In genomic region chr5:132267931-132268501, GRCh38 we compare ENCODE assay signal across 11 cellular contexts. TPM values are rescaled to one million over a fixed set of nuclear protein-coding genes. Genes with fewer than 3 reads are reported as not detected.
DNase-seq lines count a peak whose midpoint lies in the region; ATAC-seq and TF ChIP-seq lines count a peak whose summit lies in the region.
"Had no signal": no experiment of that assay in that cellular context is flagged by ENCODE, and none has a peak within 500 bp of the region (broad histone marks: within the 10 kb centered on the region; RNA-seq: fewer than 3 reads in every experiment).

No MANE protein-coding gene starts in this region.

- no peak overlapping the region for H3K27ac ChIP-seq in H9 (ENCODE audit: insufficient read length, low read depth, low read length)
- no peak overlapping the region for H3K27ac ChIP-seq in substantia nigra (ENCODE audit: low read depth, low read length, poor library complexity, severe bottlenecking)
- H3K27ac ChIP-seq in body of pancreas: no peak overlapping the region

- TF ChIP-seq POLR2A in body of pancreas (IDR thresholded peaks at IDR 0.05): no peak

- no peak overlapping the region for H3T11ph ChIP-seq in H9 (ENCODE audit: low read length)

- H3K23me2 ChIP-seq in H9 (ENCODE audit: insufficient read length, low read depth, low read length, poor library complexity, severe bottlenecking): no peaks in the 10 kb centered on the region

- H4K91ac ChIP-seq in H9 (ENCODE audit: insufficient read length, low read depth, low read length): no peak overlapping the region

- no peak overlapping the region; the same call in 1 of the 2 replicates for H3K14ac ChIP-seq in H9 (ENCODE audit: insufficient read depth, low read length)

- WGBS in H9 (ENCODE audit: extremely low coverage, insufficient read length, low lambda C conversion rate): no CpG with 5 or more reads among the region's 5 CpGs
- 64 to 77% methylated on average over 3 to 5 of the region's 5 CpGs for WGBS in body of pancreas, 2 donors

- H3K9me3 Mint-ChIP-seq in H9: no peaks in the 10 kb centered on the region
- H3K9me3 Mint-ChIP-seq: T-helper 1 cell treated with Interleukin-12 subunit alpha and Interleukin-12 subunit beta and Interleukin-4 antibody, amounts not matched to agents 30 μg/mL and 1 μg/mL, for 36 hours had no signal

- no peaks in the 10 kb centered on the region for H3K4me1 ChIP-seq in H9 (ENCODE audit: insufficient read depth, low read length)
- H3K4me1 ChIP-seq in body of pancreas: peaks cover 22% of the 10 kb centered on the region

- H3K4me2 ChIP-seq in H9 (ENCODE audit: insufficient read depth, insufficient read length, low read length): no peak overlapping the region

- H2BK12ac ChIP-seq in H9 (ENCODE audit: insufficient read length, low read depth, low read length): no peak overlapping the region

- H3K9me3 ChIP-seq in H9 (ENCODE audit: control insufficient read depth, low read depth, low read length): no peaks in the 10 kb centered on the region
- H3K9me3 ChIP-seq in body of pancreas: no peaks in the 10 kb centered on the region

- no peaks in the 10 kb centered on the region for H3K36me3 ChIP-seq in body of pancreas (replicated peaks in 1 of 2; ENCODE audit: insufficient read depth in 1 of 2, low read depth in 2 of 2)

- no peak overlapping the region for H3K56ac ChIP-seq in H9 (ENCODE audit: insufficient read length, low read depth, low read length)

- H3K79me2 ChIP-seq in H9 (ENCODE audit: insufficient read depth, low read length): no peaks in the 10 kb centered on the region

- no peak overlapping the region for H4K8ac ChIP-seq in H9 (replicated peaks; ENCODE audit: insufficient read length, low read depth, low read length)

- no peaks in the 10 kb centered on the region for H3K27me3 ChIP-seq in H9 (ENCODE audit: insufficient read depth, low read length)
- H3K27me3 ChIP-seq in body of pancreas: no peaks in the 10 kb centered on the region

- no peak overlapping the region for H3K18ac ChIP-seq in H9 (ENCODE audit: insufficient read length, low read depth, low read length)

- no peak overlapping the region for H3K4me3 Mint-ChIP-seq in H9
- H3K4me3 Mint-ChIP-seq: T-helper 1 cell treated with Interleukin-12 subunit alpha and Interleukin-12 subunit beta and Interleukin-4 antibody, amounts not matched to agents 30 μg/mL and 1 μg/mL, for 36 hours had no signal

- H3K27me3 Mint-ChIP-seq in H9 (ENCODE audit: low read depth): no peaks in the 10 kb centered on the region; the same call in 1 of the 2 replicates

- TF ChIP-seq CTCF in H9 (conservative IDR thresholded peaks at IDR 0.05): no peak
- TF ChIP-seq CTCF in body of pancreas (IDR thresholded peaks at IDR 0.05): no peak

- no peak overlapping the region for H2AK5ac ChIP-seq in H9 (ENCODE audit: insufficient read length, low read length)

- no peak overlapping the region for H3K23ac ChIP-seq in H9 (ENCODE audit: insufficient read length, low read depth, low read length)

- H2BK5ac ChIP-seq in H9 (ENCODE audit: insufficient read length, low read length): no peak overlapping the region

- no peak overlapping the region; a peak in 1 of 7 replicates for H3K27ac Mint-ChIP-seq in H9

- H2BK120ac ChIP-seq in H9 (ENCODE audit: low read depth, low read length, poor library complexity, severe bottlenecking): no peak overlapping the region

- H3K9ac ChIP-seq in H9 (ENCODE audit: extremely low read depth, insufficient read length, low read length): no peak overlapping the region

- H3K4me3 ChIP-seq in body of pancreas: no peak overlapping the region

- intact Hi-C loops in body of pancreas (cut with DNase I): no loop called here

- no peak overlapping the region for H2AFZ ChIP-seq in H9 (ENCODE audit: low read length)

- no peak overlapping the region for H2BK20ac ChIP-seq in H9 (ENCODE audit: low read depth, low read length, poor library complexity, severe bottlenecking)

- H3K4ac ChIP-seq in H9 (ENCODE audit: low read depth, low read length): no peak overlapping the region

- H2BK15ac ChIP-seq in H9 (ENCODE audit: low read depth, low read length): no peak overlapping the region

- peaks cover 7 to 15% of the 10 kb centered on the region in 2 experiments for H3K4me1 Mint-ChIP-seq in H9

- no peak overlapping the region for H4K5ac ChIP-seq in H9 (ENCODE audit: insufficient read length, low read depth, low read length)

- no peak for ATAC-seq in body of pancreas

- H3K79me1 ChIP-seq in H9 (ENCODE audit: insufficient read depth, low read depth, low read length, poor library complexity, severe bottlenecking): no peaks in the 10 kb centered on the region

- H4K20me1 ChIP-seq in H9 (ENCODE audit: control insufficient read depth, insufficient read depth, insufficient read length): no peaks in the 10 kb centered on the region

- DNase-seq in H9 (peak; percentile 14), medulla oblongata (ENCODE audit: extremely low spot score) (peak; percentile 62), substantia nigra (lab: John Stamatoyannopoulos, UW) (peak in 25 of 49 donors; percentile 22 to 72 (median 45)), body of pancreas (no peak), MV-4-11 (lab: John Stamatoyannopoulos, UW) (no peak), glomerular visceral epithelial cell (ENCODE audit: extremely low spot score) (no peak), amniotic stem cell (lab: John Stamatoyannopoulos, UW) (no peak)
- DNase-seq in activated CD8-positive, alpha-beta memory T cell treated with anti-CD3 and anti-CD28 coated beads, Interleukin-2, amount 50 U/mL, for 48 hours: peak; percentile 51
- DNase-seq: stimulated activated CD8-positive, alpha-beta memory T cell treated with anti-CD3 and anti-CD28 coated beads, Interleukin-4, amount 100 ng/mL, for 48 hours had no signal

- 0 out of 7 replicates have a peak, but pooled peaks cover 0 to 3% (median 1%) of the 10 kb centered on the region in 3 experiments for H3K36me3 Mint-ChIP-seq in H9 (ENCODE audit: insufficient read depth in 1 of 3, low read depth in 3 of 3)

RNA-seq across cellular contexts. Expression of gene PDLIM4, which starts 10.5 kb away (rescaled TPM):
- total RNA-seq in H9 (2021) (7.6 and 12.2 TPM in 2 replicates), body of pancreas (1 to 10 TPM; 4.2 to 4.3 TPM)
- total RNA-seq: mononuclear cell had no signal

RNA-seq across cellular contexts. Expression of gene SLC22A4, which starts 26.2 kb away (rescaled TPM):
- total RNA-seq in H9 (2021): 0.70 and 0.72 TPM in 2 replicates
- total RNA-seq in body of pancreas: not detected

RNA-seq across cellular contexts. Expression of gene P4HA2, which starts 40.4 kb away (rescaled TPM):
- 15.1 and 15.3 TPM in 2 replicates for total RNA-seq in H9 (2021)
- 10 to 100 TPM; 32.3 to 57.9 TPM for total RNA-seq in body of pancreas

Comparison
In these comparisons a context has a peak if more than half of its experiments do, and no peak if none do; other contexts are left out.
1. DNase-seq: peak in H9 (single experiment), activated CD8-positive, alpha-beta memory T cell treated with anti-CD3 and anti-CD28 coated beads, Interleukin-2, amount 50 U/mL, for 48 hours (single experiment), medulla oblongata (single experiment) and substantia nigra (25 of 49); none in body of pancreas (0 of 4), MV-4-11 (single experiment), glomerular visceral epithelial cell (single experiment) and amniotic stem cell (single experiment).